Comparison of ENCODE assay signal across 1 cellular context in genomic region chr4:2248821-2249261, GRCh38.
TF ChIP-seq lines count a peak whose summit lies in the region.

No MANE protein-coding gene starts in this region.

TF ChIP-seq in GM23338, 12 proteins besides CTCF, POLR2A, EP300 and RAD21 (continued from another document):
- TF ChIP-seq ZNF462 (CRISPR knock-in tag; IDR thresholded peaks at IDR 0.05) = no peak
- TF ChIP-seq POLR2AphosphoS5 (IDR thresholded peaks at IDR 0.05; ENCODE audit: low read depth) = no peak
- no peak for TF ChIP-seq JUNB (IDR thresholded peaks at IDR 0.05; ENCODE audit: unreplicated experiment)
